In the genomic region with DNA sequence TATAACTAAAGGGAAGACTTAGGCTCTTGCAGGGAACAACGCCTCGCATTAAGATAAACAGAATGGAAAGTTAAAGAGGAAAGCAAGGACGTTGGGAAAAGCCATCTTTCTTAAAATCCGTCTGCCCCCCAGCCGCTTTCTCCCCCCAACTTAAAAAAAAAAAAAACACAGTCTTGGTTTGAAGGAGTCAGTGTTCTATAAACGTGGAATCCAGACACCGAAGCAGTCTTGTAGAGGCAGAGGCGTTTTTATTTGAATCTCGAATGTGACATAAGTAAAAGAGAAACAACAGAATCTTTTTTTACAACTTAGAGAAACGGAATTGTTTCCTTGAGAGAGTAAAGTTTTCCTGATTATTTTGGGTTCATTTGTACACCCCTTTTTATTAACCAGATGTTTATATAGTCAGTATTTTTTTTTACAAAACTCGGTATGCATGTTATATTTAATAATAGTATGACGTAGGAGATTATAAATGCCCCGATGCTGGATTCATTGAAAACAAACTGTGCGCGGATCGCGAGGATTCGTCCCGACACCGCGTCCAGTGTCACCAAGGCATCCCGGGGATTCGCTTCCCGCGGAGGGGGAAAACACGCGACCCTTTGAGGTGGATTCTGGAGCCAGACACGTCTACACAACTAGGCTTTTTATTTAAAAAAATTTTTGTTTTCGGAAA, we compare ENCODE assay signal across 1 cellular context.
A peak's percentile ranks its signal among the peaks of the same experiment; 100 is the strongest.
TF ChIP-seq lines count a peak whose summit lies in the region.

No MANE protein-coding gene starts in this region.

TF ChIP-seq in HepG2, 621 proteins besides CTCF, POLR2A, EP300 and RAD21 (continued from another document):
- TF ChIP-seq CHD2 (IDR thresholded peaks at IDR 0.05; ENCODE audit: low read depth, low read length) (0 out of 2 replicates have a peak, but pooled peaks have one; percentile 21), REL (CRISPR knock-in tag; conservative IDR thresholded peaks at IDR 0.05) (no peak), AGO1 (IDR thresholded peaks at IDR 0.05; ENCODE audit: low read depth, low read length, poor library complexity, severe bottlenecking) (no peak), HDAC2 (CRISPR knock-in tag; IDR thresholded peaks at IDR 0.05) (no peak), ELF4 (CRISPR knock-in tag; IDR thresholded peaks at IDR 0.05; ENCODE audit: borderline replicate concordance) (peak; percentile 9; the same call in 1 of the 2 replicates), ATF7 (IDR thresholded peaks at IDR 0.05) (no peak), ATF7 (CRISPR knock-in tag; IDR thresholded peaks at IDR 0.05) (0 out of 2 replicates have a peak, but pooled peaks have one; percentile 0), SIN3A (IDR thresholded peaks at IDR 0.05; ENCODE audit: borderline replicate concordance, low read depth, low read length) (peak; percentile 8; the same call in 1 of the 2 replicates), SALL1 (CRISPR knock-in tag; IDR thresholded peaks at IDR 0.05) (no peak), ZNF724P (CRISPR knock-in tag; IDR thresholded peaks at IDR 0.05; ENCODE audit: borderline replicate concordance) (no peak), ZNF777 (CRISPR knock-in tag; IDR thresholded peaks at IDR 0.05) (no peak), GFI1 (CRISPR knock-in tag; IDR thresholded peaks at IDR 0.05; ENCODE audit: borderline replicate concordance) (no peak), CHCHD3 (CRISPR knock-in tag; IDR thresholded peaks at IDR 0.05) (no peak), RBM22 (optimal IDR thresholded peaks at IDR 0.05; ENCODE audit: low read length) (peak; percentile 44), CREB1 (IDR thresholded peaks at IDR 0.05) (0 out of 2 replicates have a peak, but pooled peaks have one; percentile 66), CREB1 (CRISPR knock-in tag; IDR thresholded peaks at IDR 0.05) (no peak), ZBTB1 (CRISPR knock-in tag; IDR thresholded peaks at IDR 0.05; ENCODE audit: borderline replicate concordance) (no peak), ZNF296 (CRISPR knock-in tag; conservative IDR thresholded peaks at IDR 0.05) (no peak), ARID2 (CRISPR knock-in tag; IDR thresholded peaks at IDR 0.05; ENCODE audit: borderline replicate concordance) (no peak), KLF9 (CRISPR knock-in tag; IDR thresholded peaks at IDR 0.05; ENCODE audit: low read depth) (no peak), ZNF775 (CRISPR knock-in tag; IDR thresholded peaks at IDR 0.05; ENCODE audit: borderline replicate concordance) (no peak)
- TF ChIP-seq, protein P1, sequence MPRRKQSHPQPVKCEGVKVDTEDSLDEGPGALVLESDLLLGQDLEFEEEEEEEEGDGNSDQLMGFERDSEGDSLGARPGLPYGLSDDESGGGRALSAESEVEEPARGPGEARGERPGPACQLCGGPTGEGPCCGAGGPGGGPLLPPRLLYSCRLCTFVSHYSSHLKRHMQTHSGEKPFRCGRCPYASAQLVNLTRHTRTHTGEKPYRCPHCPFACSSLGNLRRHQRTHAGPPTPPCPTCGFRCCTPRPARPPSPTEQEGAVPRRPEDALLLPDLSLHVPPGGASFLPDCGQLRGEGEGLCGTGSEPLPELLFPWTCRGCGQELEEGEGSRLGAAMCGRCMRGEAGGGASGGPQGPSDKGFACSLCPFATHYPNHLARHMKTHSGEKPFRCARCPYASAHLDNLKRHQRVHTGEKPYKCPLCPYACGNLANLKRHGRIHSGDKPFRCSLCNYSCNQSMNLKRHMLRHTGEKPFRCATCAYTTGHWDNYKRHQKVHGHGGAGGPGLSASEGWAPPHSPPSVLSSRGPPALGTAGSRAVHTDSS (CRISPR knock-in tag; conservative IDR thresholded peaks at IDR 0.05): no peak
- TF ChIP-seq, protein P2, sequence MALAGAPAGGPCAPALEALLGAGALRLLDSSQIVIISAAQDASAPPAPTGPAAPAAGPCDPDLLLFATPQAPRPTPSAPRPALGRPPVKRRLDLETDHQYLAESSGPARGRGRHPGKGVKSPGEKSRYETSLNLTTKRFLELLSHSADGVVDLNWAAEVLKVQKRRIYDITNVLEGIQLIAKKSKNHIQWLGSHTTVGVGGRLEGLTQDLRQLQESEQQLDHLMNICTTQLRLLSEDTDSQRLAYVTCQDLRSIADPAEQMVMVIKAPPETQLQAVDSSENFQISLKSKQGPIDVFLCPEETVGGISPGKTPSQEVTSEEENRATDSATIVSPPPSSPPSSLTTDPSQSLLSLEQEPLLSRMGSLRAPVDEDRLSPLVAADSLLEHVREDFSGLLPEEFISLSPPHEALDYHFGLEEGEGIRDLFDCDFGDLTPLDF (CRISPR knock-in tag; IDR thresholded peaks at IDR 0.05): 0 out of 2 replicates have a peak, but pooled peaks have one; percentile 27
- TF ChIP-seq, protein P3, sequence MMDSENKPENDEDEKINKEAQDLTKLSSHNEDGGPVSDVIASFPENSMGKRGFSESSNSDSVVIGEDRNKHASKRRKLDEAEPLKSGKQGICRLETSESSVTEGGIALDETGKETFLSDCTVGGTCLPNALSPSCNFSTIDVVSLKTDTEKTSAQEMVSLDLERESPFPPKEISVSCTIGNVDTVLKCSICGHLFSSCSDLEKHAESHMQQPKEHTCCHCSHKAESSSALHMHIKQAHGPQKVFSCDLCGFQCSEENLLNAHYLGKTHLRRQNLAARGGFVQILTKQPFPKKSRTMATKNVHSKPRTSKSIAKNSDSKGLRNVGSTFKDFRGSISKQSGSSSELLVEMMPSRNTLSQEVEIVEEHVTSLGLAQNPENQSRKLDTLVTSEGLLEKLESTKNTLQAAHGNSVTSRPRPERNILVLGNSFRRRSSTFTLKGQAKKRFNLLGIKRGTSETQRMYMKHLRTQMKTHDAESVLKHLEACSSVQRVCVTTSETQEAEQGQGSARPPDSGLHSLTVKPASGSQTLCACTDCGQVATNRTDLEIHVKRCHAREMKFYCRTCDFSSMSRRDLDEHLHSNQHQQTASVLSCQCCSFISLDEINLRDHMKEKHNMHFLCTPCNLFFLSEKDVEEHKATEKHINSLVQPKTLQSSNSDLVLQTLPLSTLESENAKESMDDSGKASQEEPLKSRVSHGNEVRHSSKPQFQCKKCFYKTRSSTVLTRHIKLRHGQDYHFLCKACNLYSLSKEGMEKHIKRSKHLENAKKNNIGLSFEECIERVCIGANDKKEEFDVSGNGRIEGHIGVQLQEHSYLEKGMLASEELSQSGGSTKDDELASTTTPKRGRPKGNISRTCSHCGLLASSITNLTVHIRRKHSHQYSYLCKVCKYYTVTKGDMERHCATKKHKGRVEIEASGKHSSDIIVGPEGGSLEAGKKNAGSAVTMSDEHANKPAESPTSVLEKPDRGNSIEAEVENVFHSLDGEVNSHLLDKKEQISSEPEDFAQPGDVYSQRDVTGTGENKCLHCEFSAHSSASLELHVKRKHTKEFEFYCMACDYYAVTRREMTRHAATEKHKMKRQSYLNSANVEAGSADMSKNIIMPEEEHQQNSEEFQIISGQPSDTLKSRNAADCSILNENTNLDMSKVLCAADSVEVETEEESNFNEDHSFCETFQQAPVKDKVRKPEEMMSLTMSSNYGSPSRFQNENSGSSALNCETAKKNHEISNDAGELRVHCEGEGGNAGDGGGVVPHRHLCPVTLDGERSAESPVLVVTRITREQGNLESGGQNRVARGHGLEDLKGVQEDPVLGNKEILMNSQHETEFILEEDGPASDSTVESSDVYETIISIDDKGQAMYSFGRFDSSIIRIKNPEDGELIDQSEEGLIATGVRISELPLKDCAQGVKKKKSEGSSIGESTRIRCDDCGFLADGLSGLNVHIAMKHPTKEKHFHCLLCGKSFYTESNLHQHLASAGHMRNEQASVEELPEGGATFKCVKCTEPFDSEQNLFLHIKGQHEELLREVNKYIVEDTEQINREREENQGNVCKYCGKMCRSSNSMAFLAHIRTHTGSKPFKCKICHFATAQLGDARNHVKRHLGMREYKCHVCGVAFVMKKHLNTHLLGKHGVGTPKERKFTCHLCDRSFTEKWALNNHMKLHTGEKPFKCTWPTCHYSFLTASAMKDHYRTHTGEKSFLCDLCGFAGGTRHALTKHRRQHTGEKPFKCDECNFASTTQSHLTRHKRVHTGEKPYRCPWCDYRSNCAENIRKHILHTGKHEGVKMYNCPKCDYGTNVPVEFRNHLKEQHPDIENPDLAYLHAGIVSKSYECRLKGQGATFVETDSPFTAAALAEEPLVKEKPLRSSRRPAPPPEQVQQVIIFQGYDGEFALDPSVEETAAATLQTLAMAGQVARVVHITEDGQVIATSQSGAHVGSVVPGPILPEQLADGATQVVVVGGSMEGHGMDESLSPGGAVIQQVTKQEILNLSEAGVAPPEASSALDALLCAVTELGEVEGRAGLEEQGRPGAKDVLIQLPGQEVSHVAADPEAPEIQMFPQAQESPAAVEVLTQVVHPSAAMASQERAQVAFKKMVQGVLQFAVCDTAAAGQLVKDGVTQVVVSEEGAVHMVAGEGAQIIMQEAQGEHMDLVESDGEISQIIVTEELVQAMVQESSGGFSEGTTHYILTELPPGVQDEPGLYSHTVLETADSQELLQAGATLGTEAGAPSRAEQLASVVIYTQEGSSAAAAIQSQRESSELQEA (CRISPR knock-in tag; IDR thresholded peaks at IDR 0.05; ENCODE audit: not compliant biosample characterization): no peak
- TF ChIP-seq, protein P4, sequence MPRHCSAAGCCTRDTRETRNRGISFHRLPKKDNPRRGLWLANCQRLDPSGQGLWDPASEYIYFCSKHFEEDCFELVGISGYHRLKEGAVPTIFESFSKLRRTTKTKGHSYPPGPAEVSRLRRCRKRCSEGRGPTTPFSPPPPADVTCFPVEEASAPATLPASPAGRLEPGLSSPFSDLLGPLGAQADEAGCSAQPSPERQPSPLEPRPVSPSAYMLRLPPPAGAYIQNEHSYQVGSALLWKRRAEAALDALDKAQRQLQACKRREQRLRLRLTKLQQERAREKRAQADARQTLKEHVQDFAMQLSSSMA (CRISPR knock-in tag; IDR thresholded peaks at IDR 0.05): no peak
- TF ChIP-seq, protein P5, sequence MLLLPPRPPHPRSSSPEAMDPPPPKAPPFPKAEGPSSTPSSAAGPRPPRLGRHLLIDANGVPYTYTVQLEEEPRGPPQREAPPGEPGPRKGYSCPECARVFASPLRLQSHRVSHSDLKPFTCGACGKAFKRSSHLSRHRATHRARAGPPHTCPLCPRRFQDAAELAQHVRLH (CRISPR knock-in tag; IDR thresholded peaks at IDR 0.05; ENCODE audit: borderline replicate concordance, low read depth): no peak
- TF ChIP-seq, protein P6, sequence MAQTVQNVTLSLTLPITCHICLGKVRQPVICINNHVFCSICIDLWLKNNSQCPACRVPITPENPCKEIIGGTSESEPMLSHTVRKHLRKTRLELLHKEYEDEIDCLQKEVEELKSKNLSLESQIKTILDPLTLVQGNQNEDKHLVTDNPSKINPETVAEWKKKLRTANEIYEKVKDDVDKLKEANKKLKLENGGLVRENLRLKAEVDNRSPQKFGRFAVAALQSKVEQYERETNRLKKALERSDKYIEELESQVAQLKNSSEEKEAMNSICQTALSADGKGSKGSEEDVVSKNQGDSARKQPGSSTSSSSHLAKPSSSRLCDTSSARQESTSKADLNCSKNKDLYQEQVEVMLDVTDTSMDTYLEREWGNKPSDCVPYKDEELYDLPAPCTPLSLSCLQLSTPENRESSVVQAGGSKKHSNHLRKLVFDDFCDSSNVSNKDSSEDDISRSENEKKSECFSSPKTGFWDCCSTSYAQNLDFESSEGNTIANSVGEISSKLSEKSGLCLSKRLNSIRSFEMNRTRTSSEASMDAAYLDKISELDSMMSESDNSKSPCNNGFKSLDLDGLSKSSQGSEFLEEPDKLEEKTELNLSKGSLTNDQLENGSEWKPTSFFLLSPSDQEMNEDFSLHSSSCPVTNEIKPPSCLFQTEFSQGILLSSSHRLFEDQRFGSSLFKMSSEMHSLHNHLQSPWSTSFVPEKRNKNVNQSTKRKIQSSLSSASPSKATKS (CRISPR knock-in tag; IDR thresholded peaks at IDR 0.05): 0 out of 2 replicates have a peak, but pooled peaks have one; percentile 52
- TF ChIP-seq, protein P7, sequence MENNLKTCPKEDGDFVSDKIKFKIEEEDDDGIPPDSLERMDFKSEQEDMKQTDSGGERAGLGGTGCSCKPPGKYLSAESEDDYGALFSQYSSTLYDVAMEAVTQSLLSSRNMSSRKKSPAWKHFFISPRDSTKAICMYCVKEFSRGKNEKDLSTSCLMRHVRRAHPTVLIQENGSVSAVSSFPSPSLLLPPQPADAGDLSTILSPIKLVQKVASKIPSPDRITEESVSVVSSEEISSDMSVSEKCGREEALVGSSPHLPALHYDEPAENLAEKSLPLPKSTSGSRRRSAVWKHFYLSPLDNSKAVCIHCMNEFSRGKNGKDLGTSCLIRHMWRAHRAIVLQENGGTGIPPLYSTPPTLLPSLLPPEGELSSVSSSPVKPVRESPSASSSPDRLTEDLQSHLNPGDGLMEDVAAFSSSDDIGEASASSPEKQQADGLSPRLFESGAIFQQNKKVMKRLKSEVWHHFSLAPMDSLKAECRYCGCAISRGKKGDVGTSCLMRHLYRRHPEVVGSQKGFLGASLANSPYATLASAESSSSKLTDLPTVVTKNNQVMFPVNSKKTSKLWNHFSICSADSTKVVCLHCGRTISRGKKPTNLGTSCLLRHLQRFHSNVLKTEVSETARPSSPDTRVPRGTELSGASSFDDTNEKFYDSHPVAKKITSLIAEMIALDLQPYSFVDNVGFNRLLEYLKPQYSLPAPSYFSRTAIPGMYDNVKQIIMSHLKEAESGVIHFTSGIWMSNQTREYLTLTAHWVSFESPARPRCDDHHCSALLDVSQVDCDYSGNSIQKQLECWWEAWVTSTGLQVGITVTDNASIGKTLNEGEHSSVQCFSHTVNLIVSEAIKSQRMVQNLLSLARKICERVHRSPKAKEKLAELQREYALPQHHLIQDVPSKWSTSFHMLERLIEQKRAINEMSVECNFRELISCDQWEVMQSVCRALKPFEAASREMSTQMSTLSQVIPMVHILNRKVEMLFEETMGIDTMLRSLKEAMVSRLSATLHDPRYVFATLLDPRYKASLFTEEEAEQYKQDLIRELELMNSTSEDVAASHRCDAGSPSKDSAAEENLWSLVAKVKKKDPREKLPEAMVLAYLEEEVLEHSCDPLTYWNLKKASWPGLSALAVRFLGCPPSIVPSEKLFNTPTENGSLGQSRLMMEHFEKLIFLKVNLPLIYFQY (CRISPR knock-in tag; IDR thresholded peaks at IDR 0.05; ENCODE audit: borderline replicate concordance): no peak
